27 cellular contexts compared by ENCODE assay signal in the genomic region with DNA sequence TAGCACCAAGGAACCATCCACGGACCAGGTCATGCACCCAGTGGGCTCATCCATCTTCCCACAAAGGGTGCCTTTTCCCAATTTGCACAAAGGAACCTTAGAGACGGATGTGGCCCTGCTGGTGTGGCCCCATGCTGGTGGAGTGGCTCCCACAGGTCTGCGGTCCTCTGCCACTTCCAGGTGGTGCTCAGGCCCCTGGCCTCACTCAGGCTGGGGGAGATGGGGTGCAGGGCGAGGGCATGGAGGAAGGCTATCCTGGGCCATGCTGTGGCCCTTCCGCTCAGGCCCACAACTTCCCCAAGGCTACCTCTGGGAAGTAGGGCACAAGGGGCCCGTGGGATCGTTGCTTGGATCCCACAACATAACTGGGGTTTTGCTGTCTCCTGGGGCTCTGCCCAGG. TPM values are rescaled to one million over a fixed set of nuclear protein-coding genes. Genes with fewer than 3 reads are reported as not detected.
DNase-seq lines count a peak whose midpoint lies in the region; ATAC-seq, FAIRE-seq and TF ChIP-seq lines count a peak whose summit lies in the region.
"Had no signal": no experiment of that assay in that cellular context is flagged by ENCODE, and none has a peak within 500 bp of the region (broad histone marks: within the 10 kb centered on the region; RNA-seq: fewer than 3 reads in every experiment).

No MANE protein-coding gene starts in this region.

- 85% methylated on average over 7 of the region's 7 CpGs; no CpG with 5 or more reads in 1 of the 2 experiments for WGBS in H1 (ENCODE audit: extremely low coverage in 1 of 2, insufficient coverage in 1 of 2, insufficient read length in 1 of 2, insufficient replicate concordance in 2 of 2, low coverage in 1 of 2, low lambda C conversion rate in 2 of 2, missing lambda C conversion rate in 1 of 2), 2 experiments

- H3K79me1 ChIP-seq in H1 (ENCODE audit: low read depth, low read length) = no peaks in the 10 kb centered on the region

- no peak overlapping the region for H4K8ac ChIP-seq in H1 (ENCODE audit: extremely low read depth, insufficient read depth, low read length)

- H3K4me2 ChIP-seq in H1 (ENCODE audit: insufficient read depth in 1 of 2, low read depth in 2 of 2, low read length in 2 of 2) = peak overlapping the region; percentile 12 to 69; a peak in 1 of 4 replicates

- H3K27ac ChIP-seq in H1 (ENCODE audit: low read depth, low read length) (no peak overlapping the region), colonic mucosa (no peak overlapping the region)
- H3K27ac ChIP-seq: WERI-Rb-1 had no signal

- no peak overlapping the region for H3K4me3 Mint-ChIP-seq in natural killer cell
- H3K4me3 Mint-ChIP-seq in natural killer cell treated with Interleukin-12 subunit alpha and Interleukin-12 subunit beta and Interleukin-15 and Interleukin-18, amount 100 ng/mL, for 72 hours = no peak overlapping the region
- H3K4me3 Mint-ChIP-seq in nephron = peak overlapping the region in 2 of 3 experiments; percentile 31 to 61
- H3K4me3 Mint-ChIP-seq: activated CD8-positive, alpha-beta memory T cell treated with anti-CD3 and anti-CD28 coated beads, Interleukin-2, amount 10 ng/mL, durations not matched to agents 7 days and 5 days; central memory CD8-positive, alpha-beta T cell had no signal

- H2AFZ ChIP-seq in H1 (ENCODE audit: low read length) = 0 out of 2 replicates have a peak overlapping the region, but pooled peaks have one; percentile 68

- H4K5ac ChIP-seq in H1 (ENCODE audit: insufficient read length, low read depth, low read length) = no peak overlapping the region

- no peak for ATAC-seq in natural killer cell
- no peak for ATAC-seq in natural killer cell treated with Interleukin-12 subunit alpha and Interleukin-12 subunit beta and Interleukin-15 and Interleukin-18, amount 100 ng/mL, for 72 hours
- ATAC-seq: activated CD8-positive, alpha-beta memory T cell treated with anti-CD3 and anti-CD28 coated beads, Interleukin-2, amount 10 ng/mL, durations not matched to agents 7 days and 5 days had no signal

- H4K20me1 ChIP-seq in H1 (replicated peaks in 1 of 2; ENCODE audit: control insufficient read depth in 1 of 2, insufficient read depth in 2 of 2, low read length in 2 of 2) = no peaks in the 10 kb centered on the region

- no peak overlapping the region for H3K27ac Mint-ChIP-seq in natural killer cell
- H3K27ac Mint-ChIP-seq in natural killer cell treated with Interleukin-12 subunit alpha and Interleukin-12 subunit beta and Interleukin-15 and Interleukin-18, amount 100 ng/mL, for 72 hours = no peak overlapping the region
- H3K27ac Mint-ChIP-seq in nephron = no peak overlapping the region
- H3K27ac Mint-ChIP-seq: activated CD8-positive, alpha-beta memory T cell treated with anti-CD3 and anti-CD28 coated beads, Interleukin-2, amount 10 ng/mL, durations not matched to agents 7 days and 5 days had no signal

- H3K4me1 ChIP-seq in H1 (replicated peaks in 1 of 4; ENCODE audit: control insufficient read depth in 3 of 4, insufficient read depth in 4 of 4, low read length in 3 of 4) (peaks cover 0 to 5% (median 1%) of the 10 kb centered on the region in 4 experiments; a peak in 4 of 7 replicates), colonic mucosa (no peaks in the 10 kb centered on the region)
- H3K4me1 ChIP-seq: BE2C had no signal

- H3K9me3 ChIP-seq in H1 (ENCODE audit: insufficient read depth in 2 of 2, low read depth in 1 of 2, low read length in 1 of 2) = no peaks in the 10 kb centered on the region
- H3K9me3 ChIP-seq in colonic mucosa = no peaks in the 10 kb centered on the region
- H3K9me3 ChIP-seq: BE2C, tibial nerve had no signal

- H3K79me2 ChIP-seq in H1 (ENCODE audit: control insufficient read depth in 1 of 2, insufficient read depth in 2 of 2, low read length in 2 of 2) = no peaks in the 10 kb centered on the region

- no peak overlapping the region for H4K91ac ChIP-seq in H1 (replicated peaks; ENCODE audit: insufficient read length, low read length)

- H3K14ac ChIP-seq in H1 (ENCODE audit: insufficient read length) = no peak overlapping the region

- no peak for TF ChIP-seq EP300 in H1 (IDR thresholded peaks at IDR 0.05; ENCODE audit: borderline replicate concordance in 1 of 2, low read depth in 2 of 2, low read length in 2 of 2)

- H2BK120ac ChIP-seq in H1 (replicated peaks; ENCODE audit: low read depth, low read length) = no peak overlapping the region

- peaks cover 0 to 26% (median 19%) of the 10 kb centered on the region in 4 experiments; a peak in 6 of 7 replicates for H3K27me3 ChIP-seq in H1 (replicated peaks in 1 of 4; ENCODE audit: control insufficient read depth in 3 of 4, extremely low read depth in 1 of 4, insufficient read depth in 3 of 4, low read length in 3 of 4)
- H3K27me3 ChIP-seq in colonic mucosa = peaks cover 13% of the 10 kb centered on the region
- H3K27me3 ChIP-seq: BE2C had no signal

- TF ChIP-seq CTCF in natural killer cell (IDR thresholded peaks at IDR 0.05) (no peak), H1 (IDR thresholded peaks at IDR 0.05; ENCODE audit: control extremely low read depth in 1 of 3, insufficient read depth in 1 of 3, low read depth in 1 of 3, low read length in 3 of 3) (no peak), nephron (IDR thresholded peaks at IDR 0.05; ENCODE audit: unreplicated experiment in 3 of 3) (no peak), colonic mucosa (IDR thresholded peaks at IDR 0.05) (no peak)

- H3K27me3 Mint-ChIP-seq in natural killer cell (ENCODE audit: low read depth in 2 of 2) (peaks cover 32 to 35% of the 10 kb centered on the region in 2 donors), nephron (ENCODE audit: low read depth) (peaks cover 69% of the 10 kb centered on the region)
- H3K27me3 Mint-ChIP-seq in natural killer cell treated with Interleukin-12 subunit alpha and Interleukin-12 subunit beta and Interleukin-15 and Interleukin-18, amount 100 ng/mL, for 72 hours = peaks cover 30 to 31% of the 10 kb centered on the region in 2 donors

- no peak overlapping the region for H3K9ac ChIP-seq in H1 (replicated peaks in 1 of 4; ENCODE audit: extremely low read depth in 1 of 4, low read depth in 3 of 4, low read length in 3 of 4)
- H3K9ac ChIP-seq in colonic mucosa (ENCODE audit: low read depth in 2 of 2, low read length in 2 of 2) = no peak overlapping the region

- no peak overlapping the region for H2BK20ac ChIP-seq in H1 (ENCODE audit: low read length)

- H3K36me3 Mint-ChIP-seq in natural killer cell = no peaks in the 10 kb centered on the region
- no peaks in the 10 kb centered on the region for H3K36me3 Mint-ChIP-seq in natural killer cell treated with Interleukin-12 subunit alpha and Interleukin-12 subunit beta and Interleukin-15 and Interleukin-18, amount 100 ng/mL, for 72 hours
- H3K36me3 Mint-ChIP-seq in nephron (ENCODE audit: low read depth) = no peaks in the 10 kb centered on the region
- H3K36me3 Mint-ChIP-seq: activated CD8-positive, alpha-beta memory T cell treated with anti-CD3 and anti-CD28 coated beads, Interleukin-2, amount 10 ng/mL, durations not matched to agents 7 days and 5 days had no signal

- no peaks in the 10 kb centered on the region; the same call in 1 of the 2 replicates for H3K23me2 ChIP-seq in H1 (ENCODE audit: low read depth, low read length)

- no peak for FAIRE-seq in H1 (lab: Jason Lieb, UNC)
- peak; percentile 5 for FAIRE-seq in urothelium cell line (lab: Jason Lieb, UNC)
- FAIRE-seq: endometrium, frontal cortex, GM12891 had no signal

- H2BK5ac ChIP-seq in H1 (ENCODE audit: low read depth, low read length) = no peak overlapping the region

- no peak overlapping the region for H3K23ac ChIP-seq in H1 (ENCODE audit: insufficient read length)

- intact Hi-C loops in natural killer cell (cut with micrococcal nuclease) = loop anchor here (5.0 kb wide), 1 partner anchor 113 kb away; no protein-coding TSS in a partner anchor
- intact Hi-C loops in colonic mucosa (cut with DNase I) = no loop called here

- DNase-seq in natural killer cell (peak; percentile 12), H1 (ENCODE audit: low read depth in 1 of 2, low spot score in 2 of 2) (no peak), urothelium cell line (ENCODE audit: low spot score) (no peak), H4 (ENCODE audit: low spot score) (no peak), colonic mucosa (no peak), NK-92 (lab: John Stamatoyannopoulos, UW; ENCODE audit: unreplicated experiment) (no peak)
- DNase-seq in natural killer cell treated with Interleukin-12 subunit alpha and Interleukin-12 subunit beta and Interleukin-15 and Interleukin-18, amount 100 ng/mL, for 72 hours (ENCODE audit: low spot score) = no peak
- DNase-seq: activated CD4-positive, alpha-beta T cell treated with anti-CD3 and anti-CD28 coated beads, Interleukin-2, amount 50 U/mL, for 1 hour; activated CD8-positive, alpha-beta memory T cell treated with anti-CD3 and anti-CD28 coated beads, Interleukin-2, amount 10 ng/mL, durations not matched to agents 7 days and 5 days; activated naive CD4-positive, alpha-beta T cell treated with Interleukin-2 at 50 U/mL for 16 hours; BE2C; DMS153; NCI-H1105; NCI-H187; NCI-H446 treated with DMSO at 0.1 percent for 48 hours; stimulated activated CD4-positive, alpha-beta T cell treated with anti-CD3 and anti-CD28 coated beads, Interleukin-15, amount 100 ng/mL, for 24 hours; stimulated activated CD4-positive, alpha-beta T cell treated with anti-CD3 and anti-CD28 coated beads, Interleukin-4, amount 100 ng/mL, for 4 hours; SW 1271; T1000; WERI-Rb-1 had no signal

- H3K4me3 ChIP-seq in H1 (ENCODE audit: extremely low read depth in 1 of 4, insufficient read depth in 2 of 4, low read depth in 3 of 4, low read length in 4 of 4) (no peak overlapping the region), colonic mucosa (no peak overlapping the region)

- no peak overlapping the region for H3K18ac ChIP-seq in H1 (ENCODE audit: extremely low read depth, low read length)

- CTCF ChIA-PET in H1 (lab: Charles Lee; ENCODE audit: partially characterized antibody) = interaction anchor here (1.0 to 8.9 kb wide), 16 partner anchors 9 to 677 kb away, joined by 3 to 114 read pairs (median 5); no protein-coding TSS in a partner anchor

- H2AK5ac ChIP-seq in H1 (ENCODE audit: low read depth, low read length) = no peak overlapping the region

- TF ChIP-seq POLR2A in H1 (IDR thresholded peaks at IDR 0.05; ENCODE audit: control extremely low read depth in 1 of 2, low read depth in 2 of 2, low read length in 2 of 2) = no peak

- H2BK15ac ChIP-seq in H1 (ENCODE audit: low read length) = no peak overlapping the region

- H3K56ac ChIP-seq in H1 (replicated peaks; ENCODE audit: insufficient read length, low read depth, low read length) = no peak overlapping the region

- no peak overlapping the region for H3K4ac ChIP-seq in H1 (replicated peaks; ENCODE audit: insufficient read length, low read depth, low read length)

- TF ChIP-seq RAD21 in H1 (IDR thresholded peaks at IDR 0.05 in 1 of 2, conservative IDR thresholded peaks at IDR 0.05 in 1 of 2; ENCODE audit: low read depth in 2 of 2, low read length in 2 of 2) = no peak

- H3K4me1 Mint-ChIP-seq in natural killer cell = peaks cover 0 to 5% of the 10 kb centered on the region in 2 donors
- no peaks in the 10 kb centered on the region for H3K4me1 Mint-ChIP-seq in natural killer cell treated with Interleukin-12 subunit alpha and Interleukin-12 subunit beta and Interleukin-15 and Interleukin-18, amount 100 ng/mL, for 72 hours (ENCODE audit: low read depth in 2 of 2)
- peaks cover 15% of the 10 kb centered on the region for H3K4me1 Mint-ChIP-seq in nephron
- H3K4me1 Mint-ChIP-seq: central memory CD8-positive, alpha-beta T cell had no signal

- H3K36me3 ChIP-seq in H1 (ENCODE audit: control insufficient read depth in 2 of 4, insufficient read depth in 4 of 4, low read length in 3 of 4) = no peaks in the 10 kb centered on the region
- H3K36me3 ChIP-seq in colonic mucosa = no peaks in the 10 kb centered on the region
- H3K36me3 ChIP-seq: BE2C, tibial nerve, WERI-Rb-1 had no signal

- 0 out of 2 replicates have a peak overlapping the region, but pooled peaks have one; percentile 27 for H2BK12ac ChIP-seq in H1 (ENCODE audit: low read depth, low read length)

- POLR2A ChIA-PET in H1 (lab: Charles Lee; ENCODE audit: partially characterized antibody) = interaction anchor here (1.1 kb wide), 1 partner anchor 218 kb away, joined by 3 read pairs; no protein-coding TSS in a partner anchor

- no peaks in the 10 kb centered on the region for H3K9me3 Mint-ChIP-seq in natural killer cell
- no peaks in the 10 kb centered on the region for H3K9me3 Mint-ChIP-seq in natural killer cell treated with Interleukin-12 subunit alpha and Interleukin-12 subunit beta and Interleukin-15 and Interleukin-18, amount 100 ng/mL, for 72 hours
- H3K9me3 Mint-ChIP-seq in nephron = no peaks in the 10 kb centered on the region
- H3K9me3 Mint-ChIP-seq: central memory CD8-positive, alpha-beta T cell had no signal

RNA-seq across cellular contexts. Expression of a gene that starts 5.2 kb away (rescaled TPM):
- total RNA-seq in natural killer cell (under 1 TPM; 0.11 to 0.48 (median 0.42) TPM), colonic mucosa (100 to 1,000 TPM in 1 of 2 donors, 1 to 10 TPM in 1; 3.3 to 108 TPM)
- under 1 TPM; 0.20 to 0.26 TPM for total RNA-seq in natural killer cell treated with Interleukin-12 subunit alpha and Interleukin-12 subunit beta and Interleukin-15 and Interleukin-18, amount 100 ng/mL, for 72 hours
- 2.0 and 2.2 TPM in 2 replicates for total RNA-seq in H1 (2021; fragmentation: NEBNext Ultra II Directional; extraction: Animal tissue kit (Norgen Biotek cat#: 25700))
- polyA plus RNA-seq in H1 (2011; rRNA removed) = 0.67 and 0.89 TPM in 2 replicates
- polyA plus RNA-seq in H1 (2011; cell fraction: cytosol; rRNA removed) = 0.85 TPM
- polyA plus RNA-seq in H1 (2011; cell fraction: nucleus; rRNA removed) = 2.4 TPM
- 1.9 to 2.2 TPM (median 2.1 TPM) in 4 replicates for polyA plus RNA-seq in H1 (2012, experiment 1 of 2)
- polyA plus RNA-seq in H1 (2012, experiment 2 of 2) = 0.31 TPM
- 1.0 TPM for polyA plus RNA-seq in H1 (2013, experiment 1 of 2)
- polyA plus RNA-seq in H1 (2013, experiment 2 of 2) = 0.98 TPM
- polyA minus RNA-seq in H1 (2011; rRNA and poly(A)+ RNA removed) = 0.95 and 1.4 TPM in 2 replicates
- 1.1 TPM for polyA minus RNA-seq in H1 (2011; cell fraction: cytosol; rRNA and poly(A)+ RNA removed)
- 1.7 TPM for polyA minus RNA-seq in H1 (2011; cell fraction: nucleus; rRNA and poly(A)+ RNA removed)
- 6.6 and 8.0 TPM in 2 replicates for total RNA-seq in H4 (2014; rRNA removed; shearing (Covaris generic))
- total RNA-seq: HT-29 had no signal

Comparison
In these comparisons a context has a peak if more than half of its experiments do, and no peak if none do; other contexts are left out.
1. H3K4me3 Mint-ChIP-seq: peak in nephron (2 of 3); none in natural killer cell (single experiment) and natural killer cell treated with Interleukin-12 subunit alpha and Interleukin-12 subunit beta and Interleukin-15 and Interleukin-18, amount 100 ng/mL, for 72 hours (single experiment).